Comparison of ENCODE assay signal across 8 cellular contexts in genomic region chr1:16351449-16351993, GRCh38. TPM values are rescaled to one million over a fixed set of nuclear protein-coding genes. Genes with fewer than 3 reads are reported as not detected.
A peak's percentile ranks its signal among the peaks of the same experiment; 100 is the strongest.
DNase-seq lines count a peak whose midpoint lies in the region; ATAC-seq and TF ChIP-seq lines count a peak whose summit lies in the region.

No MANE protein-coding gene starts in this region.

- peak overlapping the region; percentile 90 for H3K4me3 ChIP-seq in SK-N-MC

- H3K9ac ChIP-seq in SK-N-MC (ENCODE audit: insufficient read length): peak overlapping the region; percentile 94

- no peak for TF ChIP-seq POLR2A in erythroblast (IDR thresholded peaks at IDR 0.05; ENCODE audit: low read length)

- H3K27ac Mint-ChIP-seq in T-helper 2 cell treated with Interferon-gamma antibody and Interleukin-4, amounts not matched to agents 5 μg/mL and 100 μg/mL, for 36 hours: peak overlapping the region; percentile 89
- peak overlapping the region; percentile 81 to 94 for H3K27ac Mint-ChIP-seq in natural killer cell treated with Interleukin-12 subunit alpha and Interleukin-12 subunit beta and Interleukin-15 and Interleukin-18, amount 100 ng/mL, for 72 hours

- no peak for ATAC-seq in natural killer cell treated with Interleukin-12 subunit alpha and Interleukin-12 subunit beta and Interleukin-15 and Interleukin-18, amount 100 ng/mL, for 72 hours
- ATAC-seq in HG03097 (IDR thresholded peaks at IDR 0.05; ENCODE audit: low FRiP score, unreplicated experiment): no peak

- H3K27ac ChIP-seq in SK-N-MC: peak overlapping the region; percentile 42

- peak overlapping the region; percentile 91 for H3K4me3 Mint-ChIP-seq in T-helper 2 cell treated with Interferon-gamma antibody and Interleukin-4, amounts not matched to agents 5 μg/mL and 100 μg/mL, for 36 hours
- H3K4me3 Mint-ChIP-seq in natural killer cell treated with Interleukin-12 subunit alpha and Interleukin-12 subunit beta and Interleukin-15 and Interleukin-18, amount 100 ng/mL, for 72 hours: peak overlapping the region; percentile 91

- H3K27me3 Mint-ChIP-seq in T-helper 2 cell treated with Interferon-gamma antibody and Interleukin-4, amounts not matched to agents 5 μg/mL and 100 μg/mL, for 36 hours (ENCODE audit: low read depth): no peaks in the 10 kb centered on the region
- H3K27me3 Mint-ChIP-seq in natural killer cell treated with Interleukin-12 subunit alpha and Interleukin-12 subunit beta and Interleukin-15 and Interleukin-18, amount 100 ng/mL, for 72 hours: no peaks in the 10 kb centered on the region

- no peak for DNase-seq in T-helper 2 cell treated with Interferon-gamma antibody and Interleukin-4, amounts not matched to agents 5 μg/mL and 100 μg/mL, for 36 hours (ENCODE audit: low spot score)
- DNase-seq in T-helper 2 cell: no peak
- no peak for DNase-seq in SK-N-MC (ENCODE audit: low read depth, low spot score)
- peak; percentile 59 to 82 for DNase-seq in erythroblast (lab: John Stamatoyannopoulos, UW)
- no peak for DNase-seq in natural killer cell treated with Interleukin-12 subunit alpha and Interleukin-12 subunit beta and Interleukin-15 and Interleukin-18, amount 100 ng/mL, for 72 hours (ENCODE audit: low spot score)
- no peak for DNase-seq in SKM-1 treated with dmso at 0.1 percent for 144 hours (lab: John Stamatoyannopoulos, UW; ENCODE audit: unreplicated experiment)
- DNase-seq in cerebellar nuclear complex (lab: John Stamatoyannopoulos, UW): no peak

- no peaks in the 10 kb centered on the region for H3K9me3 Mint-ChIP-seq in T-helper 2 cell treated with Interferon-gamma antibody and Interleukin-4, amounts not matched to agents 5 μg/mL and 100 μg/mL, for 36 hours
- no peaks in the 10 kb centered on the region for H3K9me3 Mint-ChIP-seq in natural killer cell treated with Interleukin-12 subunit alpha and Interleukin-12 subunit beta and Interleukin-15 and Interleukin-18, amount 100 ng/mL, for 72 hours

- no peaks in the 10 kb centered on the region for H3K9me3 ChIP-seq in SK-N-MC (ENCODE audit: low read depth, low read length)

- no peaks in the 10 kb centered on the region for H3K36me3 ChIP-seq in SK-N-MC (ENCODE audit: insufficient read depth, low read length)

- H3K4me1 Mint-ChIP-seq in T-helper 2 cell treated with Interferon-gamma antibody and Interleukin-4, amounts not matched to agents 5 μg/mL and 100 μg/mL, for 36 hours (ENCODE audit: low read depth): peaks cover 21% of the 10 kb centered on the region
- peaks cover 18 to 24% of the 10 kb centered on the region in 2 donors for H3K4me1 Mint-ChIP-seq in natural killer cell treated with Interleukin-12 subunit alpha and Interleukin-12 subunit beta and Interleukin-15 and Interleukin-18, amount 100 ng/mL, for 72 hours (ENCODE audit: low read depth in 2 of 2)

- H3K36me3 Mint-ChIP-seq in T-helper 2 cell treated with Interferon-gamma antibody and Interleukin-4, amounts not matched to agents 5 μg/mL and 100 μg/mL, for 36 hours (ENCODE audit: low read depth): peaks cover 9% of the 10 kb centered on the region
- H3K36me3 Mint-ChIP-seq in natural killer cell treated with Interleukin-12 subunit alpha and Interleukin-12 subunit beta and Interleukin-15 and Interleukin-18, amount 100 ng/mL, for 72 hours: no peaks in the 10 kb centered on the region

RNA-seq across cellular contexts. Expression of gene FBXO42, which starts 0.8 kb away (rescaled TPM):
- total RNA-seq in natural killer cell treated with Interleukin-12 subunit alpha and Interleukin-12 subunit beta and Interleukin-15 and Interleukin-18, amount 100 ng/mL, for 72 hours: 10 to 100 TPM; 27.9 to 34.9 TPM

RNA-seq across cellular contexts. Expression of gene SZRD1, which starts 15.5 kb away (rescaled TPM):
- 100 to 1,000 TPM; 232 to 279 TPM for total RNA-seq in natural killer cell treated with Interleukin-12 subunit alpha and Interleukin-12 subunit beta and Interleukin-15 and Interleukin-18, amount 100 ng/mL, for 72 hours

Comparison
In these comparisons a context has a peak if more than half of its experiments do, and no peak if none do; other contexts are left out.
1. DNase-seq: peak in erythroblast (2 of 2); none in T-helper 2 cell treated with Interferon-gamma antibody and Interleukin-4, amounts not matched to agents 5 μg/mL and 100 μg/mL, for 36 hours (single experiment), T-helper 2 cell (0 of 5), SK-N-MC (single experiment), natural killer cell treated with Interleukin-12 subunit alpha and Interleukin-12 subunit beta and Interleukin-15 and Interleukin-18, amount 100 ng/mL, for 72 hours (single experiment), SKM-1 treated with dmso at 0.1 percent for 144 hours (single experiment) and cerebellar nuclear complex (0 of 2).